In genomic region chr6:167817729-167818128, GRCh38 we compare ENCODE assay signal across 2 cellular contexts.
TF ChIP-seq lines count a peak whose summit lies in the region.

No MANE protein-coding gene starts in this region.

TF ChIP-seq in Ishikawa, 13 proteins besides CTCF, POLR2A, EP300 and RAD21 (continued from another document):
- peak; percentile 56; the same call in 1 of the 2 replicates for TF ChIP-seq MAX (IDR thresholded peaks at IDR 0.05)
- peak; percentile 70 for TF ChIP-seq NFIC (IDR thresholded peaks at IDR 0.05)
- peak; percentile 98 for TF ChIP-seq CEBPB (IDR thresholded peaks at IDR 0.05)
- TF ChIP-seq CREB1 (IDR thresholded peaks at IDR 0.05; ENCODE audit: low read depth): no peak
- no peak for TF ChIP-seq USF1 (IDR thresholded peaks at IDR 0.05)
- peak; percentile 85 for TF ChIP-seq FOXM1 (IDR thresholded peaks at IDR 0.05; ENCODE audit: borderline replicate concordance, low read depth)
- TF ChIP-seq REST (IDR thresholded peaks at IDR 0.05; ENCODE audit: low read depth): no peak
- TF ChIP-seq ZBTB7A (IDR thresholded peaks at IDR 0.05; ENCODE audit: low read depth): no peak
- TF ChIP-seq EGR1 (IDR thresholded peaks at IDR 0.05): no peak
- TF ChIP-seq TAF1 (IDR thresholded peaks at IDR 0.05; ENCODE audit: low read depth): no peak
- TF ChIP-seq TEAD4 (IDR thresholded peaks at IDR 0.05): peak; percentile 83
- no peak for TF ChIP-seq YY1 (IDR thresholded peaks at IDR 0.05; ENCODE audit: low read depth)

TF ChIP-seq in H1, 55 proteins besides CTCF, POLR2A, EP300 and RAD21 (continued from another document):
- TF ChIP-seq HDAC2 (IDR thresholded peaks at IDR 0.05; ENCODE audit: borderline replicate concordance in 1 of 2, low read depth in 2 of 2, low read length in 2 of 2): no peak
TF ChIP-seq in H1: peak in this region for 0.
